Comparison of ENCODE assay signal across 8 cellular contexts in the genomic region with DNA sequence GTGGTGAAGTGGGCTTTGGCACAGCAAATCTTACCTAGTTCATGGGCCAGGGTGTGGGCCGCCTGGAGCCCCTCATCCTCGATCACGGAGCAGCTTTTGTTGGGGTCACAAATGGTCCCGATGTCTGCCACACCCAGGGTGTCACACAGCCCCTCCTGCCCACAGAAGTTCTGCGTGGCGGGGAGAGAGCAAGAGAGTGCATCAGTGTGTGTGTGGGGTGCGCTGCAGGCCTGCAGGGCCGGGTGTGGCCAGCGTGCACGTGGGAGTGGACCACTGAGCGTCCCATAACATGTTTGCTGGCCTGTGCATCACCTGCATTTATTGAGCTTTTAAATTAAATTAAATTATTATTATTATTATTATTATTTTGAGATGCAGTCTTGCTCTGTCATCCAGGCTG. TPM values are rescaled to one million over a fixed set of nuclear protein-coding genes. Genes with fewer than 3 reads are reported as not detected.
"Had no signal": no experiment of that assay in that cellular context is flagged by ENCODE, and none has a peak within 500 bp of the region (broad histone marks: within the 10 kb centered on the region; RNA-seq: fewer than 3 reads in every experiment).

No MANE protein-coding gene starts in this region.

- DNase-seq: H9, HCEC 1CT, KBM-7 had no signal

- H3K4me2 ChIP-seq: GM23338 had no signal

- FAIRE-seq: HTR-8/SVneo had no signal

- H2AFZ ChIP-seq: GM23338 had no signal

- H3K36me3 Mint-ChIP-seq: IgD-negative memory B cell had no signal

- H3K4me3 ChIP-seq: GM23338 had no signal

- H3K27ac ChIP-seq: HL-60 had no signal

- H3K27ac Mint-ChIP-seq: GM23338, IgD-negative memory B cell had no signal

- H3K4me3 Mint-ChIP-seq: GM23338, H9, IgD-negative memory B cell had no signal

RNA-seq across cellular contexts. Expression of a gene that starts 11.5 kb away (rescaled TPM):
- total RNA-seq: HT-29 had no signal
- polyA plus RNA-seq: IgD-negative memory B cell had no signal

RNA-seq across cellular contexts. Expression of a gene that starts 31.5 kb away (rescaled TPM):
- total RNA-seq: HT-29 had no signal
- polyA plus RNA-seq: IgD-negative memory B cell had no signal
